In genomic region chr1:214602764-214603657, GRCh38 we compare ENCODE assay signal across 8 cellular contexts. TPM values are rescaled to one million over a fixed set of nuclear protein-coding genes. Genes with fewer than 3 reads are reported as not detected.
DNase-seq lines count a peak whose midpoint lies in the region; ATAC-seq, FAIRE-seq and TF ChIP-seq lines count a peak whose summit lies in the region.

CENPF (plus strand) TSS chr1:214603195; CDS start chr1:214613755, 10,560 bp downstream.

- CTCF ChIA-PET in T-cell (lab: Charles Lee) = interaction anchor here (0.6 to 1.1 kb wide), 4 partner anchors 32 to 622 kb away, joined by 3 to 8 read pairs (median 3); partner anchors contain the start of gene SMYD2 (in 1 of the 2)

- H3K9me3 ChIP-seq in adrenal gland (replicated peaks in 1 of 3) = no peaks in the 10 kb centered on the region

- peaks cover 18 to 21% (median 19%) of the 10 kb centered on the region in 3 donors for H3K4me1 Mint-ChIP-seq in T-cell
- H3K4me1 Mint-ChIP-seq in progenitor cell of endocrine pancreas (ENCODE audit: low read depth) = peaks cover 12% of the 10 kb centered on the region

- TF ChIP-seq POLR2A in GM12891 (IDR thresholded peaks at IDR 0.05; ENCODE audit: low read depth, low read length) (no peak), adrenal gland (IDR thresholded peaks at IDR 0.05) (peak in 1 of 2 donors; percentile 33)

- DNase-seq in GM12891 (ENCODE audit: insufficient read length, low spot score) = peak; percentile 93
- peak; percentile 99 for DNase-seq in NCI-H1436 treated with DMSO at 0.1 percent for 48 hours (lab: John Stamatoyannopoulos, UW)
- DNase-seq in T-cell = peak; percentile 82 to 95 (median 92)
- DNase-seq in adrenal gland = peak; percentile 94 to 99 (median 98)
- peak; percentile 96 for DNase-seq in left cardiac atrium
- DNase-seq in progenitor cell of endocrine pancreas (ENCODE audit: low spot score, unreplicated experiment) = peak; percentile 93

- no peaks in the 10 kb centered on the region for H3K36me3 ChIP-seq in adrenal gland (replicated peaks in 1 of 2)
- no peaks in the 10 kb centered on the region for H3K36me3 ChIP-seq in urinary bladder (ENCODE audit: insufficient read depth)

- TF ChIP-seq CTCF in adrenal gland (IDR thresholded peaks at IDR 0.05) (peak in 5 of 6 experiments; percentile 26 to 46 (median 41)), progenitor cell of endocrine pancreas (IDR thresholded peaks at IDR 0.05; ENCODE audit: unreplicated experiment) (no peak)

- no peaks in the 10 kb centered on the region for H3K9me3 Mint-ChIP-seq in T-cell
- no peaks in the 10 kb centered on the region for H3K9me3 Mint-ChIP-seq in progenitor cell of endocrine pancreas (ENCODE audit: low read depth)

- FAIRE-seq in GM12891 (lab: Jason Lieb, UNC) = peak; percentile 95

- intact Hi-C loops in adrenal gland (cut with DNase I) (no loop called here), left cardiac atrium (cut with DNase I) (no loop called here)

- H3K4me1 ChIP-seq in adrenal gland (replicated peaks in 1 of 2) (peaks cover 0 to 6% of the 10 kb centered on the region in 2 donors), urinary bladder (ENCODE audit: insufficient read depth) (no peaks in the 10 kb centered on the region)

- H3K4me3 ChIP-seq in adrenal gland = peak within 1 kb of the TSS in 2 of 4 donors; percentile 65 to 80
- H3K4me3 ChIP-seq in urinary bladder (ENCODE audit: low read depth, low read length) = peak within 1 kb of the TSS; percentile 70

- POLR2A ChIA-PET in T-cell (lab: Charles Lee) = no interaction called here

- no peaks in the 10 kb centered on the region for H3K36me3 Mint-ChIP-seq in T-cell
- peaks cover 3% of the 10 kb centered on the region for H3K36me3 Mint-ChIP-seq in progenitor cell of endocrine pancreas (ENCODE audit: insufficient read depth)

- no peaks in the 10 kb centered on the region for H3K27me3 ChIP-seq in adrenal gland

- 0 to 5% (median 1%) methylated on average over 5 to 65 of the region's 65 CpGs for WGBS in adrenal gland, 4 donors
- under 1% methylated on average over 65 of the region's 65 CpGs for WGBS in urinary bladder

- H3K4me3 Mint-ChIP-seq in T-cell (peak within 1 kb of the TSS; percentile 79 to 93 (median 92)), progenitor cell of endocrine pancreas (ENCODE audit: low read depth) (peak within 1 kb of the TSS; percentile 93)

- H3K27me3 Mint-ChIP-seq in T-cell (no peaks in the 10 kb centered on the region), progenitor cell of endocrine pancreas (peaks cover 2% of the 10 kb centered on the region)

- ATAC-seq in HG02840 (IDR thresholded peaks at IDR 0.05; ENCODE audit: low FRiP score, unreplicated experiment) (peak; percentile 100), T-cell (replicated peaks in 1 of 4) (peak; percentile 95 to 99 (median 98)), left cardiac atrium (peak; percentile 100)

- no peak within 1 kb of the TSS for H3K27ac ChIP-seq in adrenal gland
- H3K27ac ChIP-seq in urinary bladder (ENCODE audit: low read depth) = no peak within 1 kb of the TSS

- H3K27ac Mint-ChIP-seq in T-cell (peak within 1 kb of the TSS; percentile 47 to 54), progenitor cell of endocrine pancreas (peak within 1 kb of the TSS; percentile 90)

TF ChIP-seq in GM12891, 5 proteins besides CTCF, POLR2A, EP300 and RAD21:
- 0 out of 2 replicates have a peak, but pooled peaks have one; percentile 17 for TF ChIP-seq SPI1 (IDR thresholded peaks at IDR 0.05; ENCODE audit: low read depth, low read length)
- no peak for TF ChIP-seq PAX5 (IDR thresholded peaks at IDR 0.05; ENCODE audit: insufficient read depth, low read length, severe bottlenecking)
TF ChIP-seq in GM12891: peak in this region for 1.

RNA-seq across cellular contexts. Expression of gene CENPF, which starts in this region (rescaled TPM):
- polyA plus RNA-seq in GM12891 (2012; ENCODE audit: low read depth, missing spikeins) = 34.5 TPM
- total RNA-seq in T-cell (1 to 10 TPM; 3.1 to 6.7 (median 4.1) TPM), adrenal gland (1 to 10 TPM; 1.1 to 4.2 (median 2.9) TPM), left cardiac atrium (1 to 10 TPM in 1 of 2 donors, under 1 TPM in 1; 0.60 to 1.6 TPM), progenitor cell of endocrine pancreas (62.1 and 62.8 TPM in 2 replicates), urinary bladder (46.2 TPM)
- polyA plus RNA-seq in adrenal gland (1 to 10 TPM in 1 of 3 donors, under 1 TPM in 2; 0.48 to 5.0 (median 0.77) TPM), urinary bladder (0.95 TPM)
